Comparison of ENCODE assay signal across 14 cellular contexts in the genomic region with DNA sequence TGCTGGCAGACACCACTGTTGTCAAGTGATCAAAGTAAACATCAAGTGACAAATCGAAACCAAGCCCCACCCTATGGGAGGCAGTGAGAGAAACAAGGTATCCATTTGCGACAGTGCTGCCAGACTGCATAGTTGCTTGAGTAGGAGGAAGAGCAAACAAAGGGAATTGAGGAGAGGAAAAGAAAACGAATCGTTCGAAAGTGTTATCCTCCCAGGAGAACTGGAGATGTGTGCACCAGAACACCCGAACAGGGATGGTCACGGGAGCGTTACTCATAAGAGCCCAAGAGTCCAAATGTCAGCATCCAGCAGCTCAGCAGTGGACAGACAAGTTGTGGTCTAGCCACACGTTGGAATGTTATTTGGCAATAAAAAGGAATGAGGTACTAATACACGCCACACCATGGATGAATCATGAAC. TPM values are rescaled to one million over a fixed set of nuclear protein-coding genes. Genes with fewer than 3 reads are reported as not detected.
A peak's percentile ranks its signal among the peaks of the same experiment; 100 is the strongest.
DNase-seq lines count a peak whose midpoint lies in the region; ATAC-seq and TF ChIP-seq lines count a peak whose summit lies in the region.
"Had no signal": no experiment of that assay in that cellular context is flagged by ENCODE, and none has a peak within 500 bp of the region (broad histone marks: within the 10 kb centered on the region; RNA-seq: fewer than 3 reads in every experiment).

No MANE protein-coding gene starts in this region.

- H2BK5ac ChIP-seq in trophoblast cell (ENCODE audit: low read depth, low read length, poor library complexity): no peak overlapping the region

- H2AFZ ChIP-seq in trophoblast cell (ENCODE audit: insufficient read depth, low read length, poor library complexity): no peak overlapping the region

- H3K4me1 Mint-ChIP-seq in Calu3 (ENCODE audit: low read depth, unreplicated experiment): peaks cover 16% of the 10 kb centered on the region

- H3K4me3 Mint-ChIP-seq in Calu3 (ENCODE audit: low read depth, unreplicated experiment): peak overlapping the region; percentile 53

- ATAC-seq in HG02884 (IDR thresholded peaks at IDR 0.05; ENCODE audit: unreplicated experiment): no peak
- no peak for ATAC-seq in HG02610 (IDR thresholded peaks at IDR 0.05; ENCODE audit: unreplicated experiment)

- CTCF ChIA-PET in Calu3 (lab: Charles Lee): interaction anchor here (0.7 kb wide), 1 partner anchor 47 kb away, joined by 11 read pairs; no protein-coding TSS in a partner anchor
- CTCF ChIA-PET in RWPE1 (lab: Yijun Ruan, JAX): no interaction called here

- H3K9ac ChIP-seq in trophoblast cell (ENCODE audit: low read length): no peak overlapping the region

- no peak for TF ChIP-seq CTCF in Calu3 (IDR thresholded peaks at IDR 0.05; ENCODE audit: unreplicated experiment)
- TF ChIP-seq CTCF in RWPE1 (conservative IDR thresholded peaks at IDR 0.05; ENCODE audit: low read depth): no peak

- no CpG with 5 or more reads among the region's 10 CpGs for WGBS in trophoblast cell (ENCODE audit: extremely low coverage, insufficient coverage, insufficient read length)

- intact Hi-C loops in Calu3 (cut with micrococcal nuclease; ENCODE audit: unreplicated experiment): loop anchor here (10.0 kb wide), 1 partner anchor 50 kb away; no protein-coding TSS in a partner anchor

- no peak overlapping the region for H2AK5ac ChIP-seq in trophoblast cell (ENCODE audit: low read length)

- no peak overlapping the region for H3K18ac ChIP-seq in trophoblast cell (ENCODE audit: low read length)

- H3K4me2 ChIP-seq in trophoblast cell (ENCODE audit: low read length): no peak overlapping the region

- no peaks in the 10 kb centered on the region for H3K79me1 ChIP-seq in trophoblast cell (ENCODE audit: low read length)

- POLR2A ChIA-PET in RWPE1 (lab: Yijun Ruan, JAX; ENCODE audit: low non-redundant PET): no interaction called here

- H3K23ac ChIP-seq in trophoblast cell (ENCODE audit: low read length): no peak overlapping the region

- H3K27ac Mint-ChIP-seq in Calu3 (ENCODE audit: unreplicated experiment): peak overlapping the region; percentile 70

- peaks cover 8% of the 10 kb centered on the region for H3K36me3 Mint-ChIP-seq in Calu3 (ENCODE audit: insufficient read depth, unreplicated experiment)

- no peak overlapping the region for H2BK12ac ChIP-seq in trophoblast cell (ENCODE audit: low read length)

- no peaks in the 10 kb centered on the region for H3K27me3 ChIP-seq in trophoblast cell (ENCODE audit: insufficient read depth, low read length)

- no peak overlapping the region for H4K91ac ChIP-seq in trophoblast cell (ENCODE audit: low read depth, low read length)

- H3K9me3 ChIP-seq in trophoblast cell (ENCODE audit: insufficient read depth, low read depth, low read length): no peaks in the 10 kb centered on the region

- DNase-seq in Calu3 (peak; percentile 70), NCI-H146 (lab: John Stamatoyannopoulos, UW) (peak; percentile 25), amniotic epithelial cell (ENCODE audit: low read depth) (peak; percentile 98), trophoblast cell (peak; percentile 92 to 97), dermis blood vessel endothelial cell (no peak), RWPE1 (ENCODE audit: low spot score) (no peak)
- DNase-seq: activated CD8-positive, alpha-beta memory T cell treated with anti-CD3 and anti-CD28 coated beads, Interleukin-2, amount 50 U/mL, for 4 hours; GDM1; NCI-H524; retina; T-helper 2 cell had no signal

- no TSS peak for BruUV-seq in Calu3 (replicated peaks; lab: Mats Ljungman, UMichigan)

- H3K27me3 Mint-ChIP-seq in Calu3 (ENCODE audit: unreplicated experiment): peaks cover 43% of the 10 kb centered on the region

- no peaks in the 10 kb centered on the region for H3K4me1 ChIP-seq in trophoblast cell (ENCODE audit: control insufficient read depth in 1 of 2, insufficient read depth in 2 of 2, low read length in 2 of 2)

- no peaks in the 10 kb centered on the region for H3K36me3 ChIP-seq in trophoblast cell (ENCODE audit: control insufficient read depth in 1 of 2, insufficient read depth in 2 of 2, low read length in 2 of 2)

- H4K12ac ChIP-seq in trophoblast cell (ENCODE audit: low read depth, low read length): no peak overlapping the region

- H3K14ac ChIP-seq in trophoblast cell (ENCODE audit: low read length): no peak overlapping the region

- H3K27ac ChIP-seq in trophoblast cell (ENCODE audit: low read depth, low read length) (no peak overlapping the region), RWPE1 (no peak overlapping the region)

- H4K8ac ChIP-seq in trophoblast cell (ENCODE audit: low read depth, low read length): no peak overlapping the region

- no peaks in the 10 kb centered on the region for H3K9me3 Mint-ChIP-seq in Calu3 (ENCODE audit: low read depth, unreplicated experiment)

- H2BK120ac ChIP-seq in trophoblast cell (ENCODE audit: insufficient read depth, low read length, poor library complexity): no peak overlapping the region

- no peak overlapping the region for H3K4me3 ChIP-seq in trophoblast cell (ENCODE audit: low read depth, low read length)
- H3K4me3 ChIP-seq: lung had no signal

- no peaks in the 10 kb centered on the region for H3K79me2 ChIP-seq in trophoblast cell (ENCODE audit: control insufficient read depth, insufficient read depth, low read length, poor library complexity)

- H3K4ac ChIP-seq in trophoblast cell (ENCODE audit: low read depth, low read length): no peak overlapping the region

RNA-seq across cellular contexts. Expression of gene NUP50, which starts 58.4 kb away (rescaled TPM):
- 107 and 115 TPM in 2 replicates for total RNA-seq in Calu3 (2022)
- 105 and 108 TPM in 2 replicates for polyA plus RNA-seq in trophoblast cell (2013)
- 68.6 and 85.5 TPM in 2 replicates for total RNA-seq in dermis blood vessel endothelial cell

Comparison
In these comparisons a context has a peak if more than half of its experiments do, and no peak if none do; other contexts are left out.
1. DNase-seq: peak in Calu3 (single experiment), NCI-H146 (single experiment), amniotic epithelial cell (single experiment) and trophoblast cell (2 of 2); none in dermis blood vessel endothelial cell (single experiment) and RWPE1 (single experiment).